1 cellular context compared by ENCODE assay signal in genomic region chr16:56986361-56986760, GRCh38.
TF ChIP-seq lines count a peak whose summit lies in the region.

No MANE protein-coding gene starts in this region.

TF ChIP-seq in HepG2, 621 proteins besides CTCF, POLR2A, EP300 and RAD21 (continues in another document):
- peak; percentile 37; the same call in 1 of the 2 replicates for TF ChIP-seq FOXA3 (CRISPR knock-in tag; IDR thresholded peaks at IDR 0.05)
- no peak for TF ChIP-seq NR2C2 (CRISPR knock-in tag; IDR thresholded peaks at IDR 0.05; ENCODE audit: borderline replicate concordance)
- peak; percentile 66 for TF ChIP-seq ZNF687 (CRISPR knock-in tag; IDR thresholded peaks at IDR 0.05)
- TF ChIP-seq ZNF557 (CRISPR knock-in tag; IDR thresholded peaks at IDR 0.05), result no peak
- no peak for TF ChIP-seq SMARCE1 (IDR thresholded peaks at IDR 0.05; ENCODE audit: borderline replicate concordance)
- no peak for TF ChIP-seq SETDB1 (CRISPR knock-in tag; IDR thresholded peaks at IDR 0.05; ENCODE audit: borderline replicate concordance)
- TF ChIP-seq AHDC1 (CRISPR knock-in tag; IDR thresholded peaks at IDR 0.05; ENCODE audit: borderline replicate concordance), result 0 out of 2 replicates have a peak, but pooled peaks have one; percentile 36
- peak; percentile 16; the same call in 1 of the 2 replicates for TF ChIP-seq SOX5 (CRISPR knock-in tag; IDR thresholded peaks at IDR 0.05; ENCODE audit: borderline replicate concordance)
- no peak for TF ChIP-seq CC2D1A (CRISPR knock-in tag; IDR thresholded peaks at IDR 0.05)
- no peak for TF ChIP-seq SOX13 (IDR thresholded peaks at IDR 0.05)
- peak in 1 of 2 experiments; percentile 34; a peak in 1 of 4 replicates for TF ChIP-seq SOX13 (CRISPR knock-in tag; conservative IDR thresholded peaks at IDR 0.05 in 1 of 2, IDR thresholded peaks at IDR 0.05 in 1 of 2)
- peak; percentile 82 for TF ChIP-seq ZNF629 (CRISPR knock-in tag; conservative IDR thresholded peaks at IDR 0.05)
- no peak for TF ChIP-seq RFX3 (CRISPR knock-in tag; IDR thresholded peaks at IDR 0.05)
- TF ChIP-seq IRX3 (CRISPR knock-in tag; IDR thresholded peaks at IDR 0.05; ENCODE audit: borderline replicate concordance, low read depth), result no peak
- TF ChIP-seq ISL2 (CRISPR knock-in tag; IDR thresholded peaks at IDR 0.05), result 0 out of 2 replicates have a peak, but pooled peaks have one; percentile 20
- no peak for TF ChIP-seq HHEX (CRISPR knock-in tag; IDR thresholded peaks at IDR 0.05)
- no peak for TF ChIP-seq SNAI1 (CRISPR knock-in tag; IDR thresholded peaks at IDR 0.05; ENCODE audit: borderline replicate concordance)
- peak; percentile 35; the same call in 1 of the 2 replicates for TF ChIP-seq HNF4A (CRISPR knock-in tag; IDR thresholded peaks at IDR 0.05)
- TF ChIP-seq PAWR (CRISPR knock-in tag; IDR thresholded peaks at IDR 0.05; ENCODE audit: borderline replicate concordance), result no peak
- no peak for TF ChIP-seq ZSCAN25 (CRISPR knock-in tag; IDR thresholded peaks at IDR 0.05)
- TF ChIP-seq ZFP41 (CRISPR knock-in tag; IDR thresholded peaks at IDR 0.05; ENCODE audit: borderline replicate concordance), result no peak
- TF ChIP-seq ZKSCAN1 (IDR thresholded peaks at IDR 0.05; ENCODE audit: low read length), result no peak
- no peak for TF ChIP-seq PAF1 (CRISPR knock-in tag; IDR thresholded peaks at IDR 0.05)
- TF ChIP-seq ZBTB40 (IDR thresholded peaks at IDR 0.05), result no peak
- 0 out of 2 replicates have a peak, but pooled peaks have one; percentile 28 for TF ChIP-seq ZBTB40 (CRISPR knock-in tag; IDR thresholded peaks at IDR 0.05)
- TF ChIP-seq HDAC2 (CRISPR knock-in tag; IDR thresholded peaks at IDR 0.05), result peak; percentile 18; the same call in 1 of the 2 replicates
- peak; percentile 69 for TF ChIP-seq NCOA2 (CRISPR knock-in tag; IDR thresholded peaks at IDR 0.05)
- TF ChIP-seq ZNF609 (CRISPR knock-in tag; IDR thresholded peaks at IDR 0.05; ENCODE audit: borderline replicate concordance), result peak; percentile 49; the same call in 1 of the 2 replicates
- TF ChIP-seq MED1 (CRISPR knock-in tag; IDR thresholded peaks at IDR 0.05), result peak; percentile 75
- no peak for TF ChIP-seq LCORL (IDR thresholded peaks at IDR 0.05)
- 0 out of 2 replicates have a peak, but pooled peaks have one; percentile 21 for TF ChIP-seq LCORL (CRISPR knock-in tag; IDR thresholded peaks at IDR 0.05)
- TF ChIP-seq SUZ12 (IDR thresholded peaks at IDR 0.05; ENCODE audit: low read depth, low read length), result no peak
